Comparison of ENCODE assay signal across 8 cellular contexts in the genomic region with DNA sequence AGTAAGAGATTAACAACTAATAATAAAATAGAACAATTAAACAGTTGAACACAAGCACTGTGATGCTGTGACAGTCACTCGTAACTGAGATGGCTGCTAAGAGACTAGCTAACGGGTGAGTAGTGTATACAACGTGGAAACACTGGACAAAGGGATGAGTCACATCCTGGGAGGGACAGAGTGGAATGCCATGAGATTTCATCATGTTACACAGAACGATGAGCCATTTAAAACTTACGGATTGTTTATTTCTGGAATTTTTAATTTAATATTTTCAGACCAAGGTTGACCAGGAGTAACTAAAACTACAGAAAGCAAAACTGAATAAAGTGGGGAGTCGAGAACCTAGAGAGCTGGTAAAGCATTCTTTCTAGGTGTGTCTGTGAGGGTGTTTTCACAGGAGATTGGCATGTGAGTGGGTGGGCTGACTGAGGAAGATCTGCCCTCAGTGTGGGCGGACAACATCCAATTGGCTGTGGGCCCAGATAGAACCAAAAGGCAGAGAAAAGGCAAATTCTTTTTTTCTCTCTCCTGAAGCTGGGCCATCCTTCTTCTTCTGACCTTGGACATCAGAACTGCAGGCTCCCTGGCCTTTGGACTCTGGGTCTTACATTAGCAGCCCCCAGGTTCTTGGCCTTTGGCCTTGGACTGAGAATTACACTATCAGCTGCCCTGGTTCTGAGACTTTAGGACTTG. TPM values are rescaled to one million over a fixed set of nuclear protein-coding genes. Genes with fewer than 3 reads are reported as not detected.
DNase-seq lines count a peak whose midpoint lies in the region; ATAC-seq and TF ChIP-seq lines count a peak whose summit lies in the region.

No MANE protein-coding gene starts in this region.

- H4K8ac ChIP-seq in mesendoderm (ENCODE audit: low read depth, low read length): no peak overlapping the region

- H3K4me2 ChIP-seq in mesendoderm (ENCODE audit: low read length): no peak overlapping the region

- H3K56ac ChIP-seq in mesendoderm (ENCODE audit: low read length): peak overlapping the region; percentile 7

- H3K9me3 Mint-ChIP-seq in central memory CD8-positive, alpha-beta T cell: no peaks in the 10 kb centered on the region

- no peak overlapping the region for H3K18ac ChIP-seq in mesendoderm (ENCODE audit: low read length)

- H3K27me3 Mint-ChIP-seq in central memory CD8-positive, alpha-beta T cell: no peaks in the 10 kb centered on the region

- H2BK120ac ChIP-seq in mesendoderm (ENCODE audit: low read depth, low read length): no peak overlapping the region

- no peaks in the 10 kb centered on the region for H3K4me1 ChIP-seq in mesendoderm (ENCODE audit: control insufficient read depth, low read depth, low read length)
- peaks cover 3 to 11% of the 10 kb centered on the region in 2 donors for H3K4me1 ChIP-seq in thyroid gland

- intact Hi-C loops in thyroid gland (cut with DNase I): no loop called here

- no peaks in the 10 kb centered on the region for H3K9me3 ChIP-seq in thyroid gland

- H3K27me3 ChIP-seq in mesendoderm (ENCODE audit: insufficient read depth, low read length, poor library complexity) (no peaks in the 10 kb centered on the region), thyroid gland (no peaks in the 10 kb centered on the region)

- DNase-seq in AG04449 (ENCODE audit: low read depth, low spot score) (peak; percentile 86), RWPE1 (ENCODE audit: low spot score) (peak; percentile 80), mesendoderm (peak; percentile 80), thyroid gland (no peak), mesenteric fat pad (ENCODE audit: low spot score) (no peak)
- no peak for DNase-seq in central memory CD8-positive, alpha-beta T cell (ENCODE audit: low spot score in 2 of 2)

- peak overlapping the region; percentile 54 for H3K27ac Mint-ChIP-seq in central memory CD8-positive, alpha-beta T cell (ENCODE audit: low read depth)

- CTCF ChIA-PET in AG04449 (lab: Yijun Ruan, JAX) (interaction anchor here (0.8 to 2.2 kb wide), 9 partner anchors 9 to 98 kb away, joined by 3 to 10 read pairs (median 4); partner anchors contain the start of gene TRABD2A), RWPE1 (lab: Yijun Ruan, JAX) (interaction anchor here (1.8 kb wide), 1 partner anchor 31 kb away, joined by 4 read pairs; no protein-coding TSS in a partner anchor)

- POLR2A ChIA-PET in AG04449 (lab: Yijun Ruan, JAX) (interaction anchor here (0.7 to 4.7 kb wide), 9 partner anchors 11 to 426 kb away, joined by 3 to 71 read pairs (median 3); partner anchors contain the start of gene TMSB10), RWPE1 (lab: Yijun Ruan, JAX; ENCODE audit: low non-redundant PET) (interaction anchor here (0.6 to 1.7 kb wide), 2 partner anchors 13 to 29 kb away, joined by 11 to 15 read pairs; no protein-coding TSS in a partner anchor)

- no peak overlapping the region for H2AK5ac ChIP-seq in mesendoderm (ENCODE audit: low read length)

- no peak overlapping the region for H3K23ac ChIP-seq in mesendoderm (ENCODE audit: low read length)

- TF ChIP-seq CTCF in AG04449 (IDR thresholded peaks at IDR 0.05; ENCODE audit: insufficient read depth, low read length, missing control alignments): no peak
- TF ChIP-seq CTCF in RWPE1 (conservative IDR thresholded peaks at IDR 0.05; ENCODE audit: low read depth): no peak
- TF ChIP-seq CTCF in thyroid gland (IDR thresholded peaks at IDR 0.05): no peak

- H3K36me3 ChIP-seq in mesendoderm (ENCODE audit: control insufficient read depth, insufficient read depth, low read length) (no peaks in the 10 kb centered on the region), thyroid gland (no peaks in the 10 kb centered on the region)

- TF ChIP-seq POLR2A in GM18526 (IDR thresholded peaks at IDR 0.05; ENCODE audit: extremely low read depth, insufficient read length) (peak; percentile 40), thyroid gland (IDR thresholded peaks at IDR 0.05) (peak in 1 of 2 donors; percentile 6)

- H2BK5ac ChIP-seq in mesendoderm (ENCODE audit: low read length): no peak overlapping the region

- H3K27ac ChIP-seq in RWPE1 (peak overlapping the region; percentile 98), mesendoderm (ENCODE audit: low read depth, low read length) (no peak overlapping the region), thyroid gland (peak overlapping the region; percentile 58 to 81 (median 60))

- H3K79me1 ChIP-seq in mesendoderm (ENCODE audit: low read length): no peaks in the 10 kb centered on the region

- no peak overlapping the region for H3K9ac ChIP-seq in mesendoderm (ENCODE audit: low read length)

- H3K4me3 ChIP-seq in AG04449 (ENCODE audit: low read depth, low read length) (peak overlapping the region; percentile 39), mesendoderm (ENCODE audit: low read length) (no peak overlapping the region), thyroid gland (replicated peaks in 1 of 3) (no peak overlapping the region)

- peak; percentile 54 for ATAC-seq in HG03039 (IDR thresholded peaks at IDR 0.05; ENCODE audit: unreplicated experiment)
- ATAC-seq in central memory CD8-positive, alpha-beta T cell (replicated peaks; ENCODE audit: extremely low read depth, poor library complexity, severe bottlenecking): no peak

- WGBS in mesendoderm (ENCODE audit: extremely low coverage, insufficient coverage, low lambda C conversion rate): no CpG with 5 or more reads among the region's 7 CpGs
- WGBS in thyroid gland, 2 donors: 40 to 54% methylated on average over 7 of the region's 7 CpGs

- H3K36me3 Mint-ChIP-seq in central memory CD8-positive, alpha-beta T cell (ENCODE audit: insufficient read depth): no peaks in the 10 kb centered on the region

- H3K4me3 Mint-ChIP-seq in central memory CD8-positive, alpha-beta T cell: no peak overlapping the region

- H2BK15ac ChIP-seq in mesendoderm (replicated peaks; ENCODE audit: low read depth): no peak overlapping the region

- peaks cover 15% of the 10 kb centered on the region for H3K4me1 Mint-ChIP-seq in central memory CD8-positive, alpha-beta T cell

- H3K4ac ChIP-seq in mesendoderm (ENCODE audit: low read depth, low read length): no peak overlapping the region

- H4K5ac ChIP-seq in mesendoderm (ENCODE audit: low read length): no peak overlapping the region

- H3K79me2 ChIP-seq in mesendoderm (ENCODE audit: control insufficient read depth, insufficient read depth, low read length): no peaks in the 10 kb centered on the region

RNA-seq across cellular contexts. Expression of gene TMSB10, which starts 14.6 kb away (rescaled TPM):
- 1,538 TPM for polyA plus RNA-seq in mesendoderm (2013, experiment 1 of 2)
- polyA plus RNA-seq in mesendoderm (2013, experiment 2 of 2): 1,586 TPM
- total RNA-seq in thyroid gland (1,000 to 10,000 TPM in 3 of 4 donors, 100 to 1,000 TPM in 1; 958 to 1,745 (median 1,373) TPM), mesenteric fat pad (1,485 TPM)

RNA-seq across cellular contexts. Expression of gene TRABD2A, which starts 39.1 kb away (rescaled TPM):
- 13.4 TPM for polyA plus RNA-seq in mesendoderm (2013, experiment 1 of 2)
- 14.1 TPM for polyA plus RNA-seq in mesendoderm (2013, experiment 2 of 2)
- total RNA-seq in thyroid gland (1 to 10 TPM in 1 of 4 donors, under 1 TPM in 1, not detected in 2; 0.20 to 1.9 TPM), mesenteric fat pad (6.3 TPM)

RNA-seq across cellular contexts. Expression of gene KCMF1, which starts 50.9 kb away (rescaled TPM):
- 63.4 TPM for polyA plus RNA-seq in mesendoderm (2013, experiment 1 of 2)
- 66.6 TPM for polyA plus RNA-seq in mesendoderm (2013, experiment 2 of 2)
- total RNA-seq in thyroid gland: 10 to 100 TPM; 39.6 to 44.5 (median 41.3) TPM
- total RNA-seq in mesenteric fat pad: 79.7 TPM

Comparison
In these comparisons a context has a peak if more than half of its experiments do, and no peak if none do; other contexts are left out.
1. DNase-seq: peak in AG04449 (single experiment), RWPE1 (single experiment) and mesendoderm (single experiment); none in central memory CD8-positive, alpha-beta T cell (0 of 2), thyroid gland (0 of 2) and mesenteric fat pad (single experiment).